In genomic region chr11:13207270-13207664, GRCh38 we compare ENCODE assay signal across 10 cellular contexts.
A peak's percentile ranks its signal among the peaks of the same experiment; 100 is the strongest.
DNase-seq lines count a peak whose midpoint lies in the region; ATAC-seq, FAIRE-seq and TF ChIP-seq lines count a peak whose summit lies in the region.
"Had no signal": no experiment of that assay in that cellular context is flagged by ENCODE, and none has a peak within 500 bp of the region (broad histone marks: within the 10 kb centered on the region; RNA-seq: fewer than 3 reads in every experiment).

No MANE protein-coding gene starts in this region.

- TF ChIP-seq CTCF in heart left ventricle (IDR thresholded peaks at IDR 0.05) (no peak), K562 (IDR thresholded peaks at IDR 0.05 in 2 of 3, conservative IDR thresholded peaks at IDR 0.05 in 1 of 3; ENCODE audit: insufficient read depth in 2 of 3, low read depth in 1 of 3, low read length in 3 of 3) (peak in 1 of 3 experiments; percentile 26; a peak in 2 of 6 replicates), lower lobe of right lung (IDR thresholded peaks at IDR 0.05) (no peak), upper lobe of left lung (IDR thresholded peaks at IDR 0.05) (peak in 1 of 6 experiments; percentile 39), BE2C (IDR thresholded peaks at IDR 0.05; ENCODE audit: low read depth, low read length) (no peak)

- no peaks in the 10 kb centered on the region for H3K79me2 ChIP-seq in K562 (ENCODE audit: control insufficient read depth, insufficient read depth, low read length)

- TF ChIP-seq EP300 in K562 (IDR thresholded peaks at IDR 0.05; ENCODE audit: low read length): no peak
- no peak for TF ChIP-seq EP300 in upper lobe of left lung (IDR thresholded peaks at IDR 0.05)

- no peaks in the 10 kb centered on the region for H3K9me1 ChIP-seq in K562 (ENCODE audit: control insufficient read depth, insufficient read depth, low read length)

- 77 to 81% (median 80%) methylated on average over 3 of the region's 3 CpGs for WGBS in heart left ventricle, 4 donors
- 2% methylated on average over 3 of the region's 3 CpGs for WGBS in K562 (ENCODE audit: insufficient coverage, low coverage, missing lambda C conversion rate)
- WGBS in upper lobe of left lung, 2 donors: 54 to 66% methylated on average over 3 of the region's 3 CpGs

- BruUV-seq in K562 (replicated peaks; lab: Mats Ljungman, UMichigan): no TSS peak

- CTCF ChIA-PET in K562 (lab: Yijun Ruan, JAX; ENCODE audit: low intra/inter-chr PET ratio): interaction anchor here (1.4 kb wide), 1 partner anchor 24 kb away, joined by 4 read pairs; no protein-coding TSS in a partner anchor

- no peak for DNase-seq in heart left ventricle
- no peak for DNase-seq in Right ventricle myocardium superior
- DNase-seq in K562 (ENCODE audit: extremely low read depth in 1 of 4, low spot score in 3 of 4): no peak
- DNase-seq in lower lobe of right lung: no peak
- no peak for DNase-seq in upper lobe of left lung
- DNase-seq in NCI-H2227 (lab: John Stamatoyannopoulos, UW; ENCODE audit: unreplicated experiment): no peak
- DNase-seq in BE2C: no peak
- DNase-seq in NCI-H1092 treated with DMSO at 0.1 percent for 48 hours (lab: John Stamatoyannopoulos, UW): no peak
- DNase-seq: activated CD8-positive, alpha-beta memory T cell treated with anti-CD3 and anti-CD28 coated beads, Interleukin-2, amount 50 U/mL, for 48 hours; DMS79 had no signal

- peak overlapping the region; percentile 17; the same call in 1 of the 2 replicates for H2AFZ ChIP-seq in K562 (ENCODE audit: low read depth, low read length)

- H3K36me3 ChIP-seq in heart left ventricle (no peaks in the 10 kb centered on the region), K562 (ENCODE audit: control insufficient read depth, insufficient read depth, low read length) (no peaks in the 10 kb centered on the region), lower lobe of right lung (no peaks in the 10 kb centered on the region), upper lobe of left lung (no peaks in the 10 kb centered on the region), BE2C (no peaks in the 10 kb centered on the region)

- no peak for ATAC-seq in heart left ventricle
- ATAC-seq in Right ventricle myocardium superior (ENCODE audit: poor library complexity): no peak
- no peak; the same call in 2 of the 3 replicates for ATAC-seq in K562
- ATAC-seq in lower lobe of right lung: no peak
- no peak for ATAC-seq in upper lobe of left lung (ENCODE audit: low FRiP score in 2 of 2)

- H3K27ac ChIP-seq in heart left ventricle (peak overlapping the region in 6 of 12 donors; percentile 8 to 87 (median 59)), K562 (ENCODE audit: extremely low read depth, low read depth, low read length) (no peak overlapping the region), lower lobe of right lung (peak overlapping the region; percentile 74), upper lobe of left lung (peak overlapping the region; percentile 64 to 83 (median 68))

- H3K27me3 ChIP-seq in heart left ventricle (no peaks in the 10 kb centered on the region), K562 (ENCODE audit: control insufficient read depth in 2 of 2, insufficient read depth in 2 of 2, low read length in 2 of 2) (peaks cover 15 to 20% of the 10 kb centered on the region in 2 experiments), lower lobe of right lung (ENCODE audit: low read depth) (no peaks in the 10 kb centered on the region), upper lobe of left lung (no peaks in the 10 kb centered on the region), BE2C (no peaks in the 10 kb centered on the region)

- no peak overlapping the region for H3K9ac ChIP-seq in K562 (ENCODE audit: insufficient read depth in 1 of 2, low read depth in 2 of 2, low read length in 2 of 2)

- peak overlapping the region in 7 of 12 donors; percentile 20 to 52 (median 46) for H3K4me3 ChIP-seq in heart left ventricle
- H3K4me3 ChIP-seq in K562: no peak overlapping the region
- H3K4me3 ChIP-seq in lower lobe of right lung: peak overlapping the region; percentile 43
- peak overlapping the region in 3 of 4 donors; percentile 30 to 49 (median 44) for H3K4me3 ChIP-seq in upper lobe of left lung
- H3K4me3 ChIP-seq in BE2C (ENCODE audit: low read depth, low read length): no peak overlapping the region

- H3K4me1 ChIP-seq in heart left ventricle (peaks cover 0 to 35% (median 5%) of the 10 kb centered on the region in 12 donors), K562 (replicated peaks in 1 of 2; ENCODE audit: control insufficient read depth in 2 of 2, insufficient read depth in 2 of 2, low read length in 2 of 2) (peaks cover 5 to 7% of the 10 kb centered on the region in 2 experiments; a peak in 2 of 5 replicates), lower lobe of right lung (peaks cover 9% of the 10 kb centered on the region), upper lobe of left lung (peaks cover 10 to 21% (median 11%) of the 10 kb centered on the region in 4 donors), BE2C (no peaks in the 10 kb centered on the region)

- TF ChIP-seq RAD21 in K562 (CRISPR knock-in tag; conservative IDR thresholded peaks at IDR 0.05 in 1 of 2, IDR thresholded peaks at IDR 0.05 in 1 of 2): 0 out of 4 replicates have a peak, but pooled peaks of 1 of the 2 experiments have one; percentile 28

- POLR2A ChIA-PET in K562 (lab: Yijun Ruan, JAX): interaction anchor here (0.6 to 0.8 kb wide), 2 partner anchors 10 to 278 kb away, joined by 3 read pairs; no protein-coding TSS in a partner anchor

- H3K9me3 ChIP-seq in heart left ventricle (no peaks in the 10 kb centered on the region), K562 (replicated peaks; ENCODE audit: control insufficient read depth, insufficient read depth, low read depth, low read length) (no peaks in the 10 kb centered on the region), lower lobe of right lung (no peaks in the 10 kb centered on the region), upper lobe of left lung (no peaks in the 10 kb centered on the region), BE2C (no peaks in the 10 kb centered on the region)

- peak overlapping the region; percentile 73 for H3K4me2 ChIP-seq in K562 (ENCODE audit: insufficient read depth, low read length)

- in situ Hi-C loops in K562 (cut with MboI): loop anchor here (10.0 kb wide), 1 partner anchor 138 kb away; no protein-coding TSS in a partner anchor

- TF ChIP-seq POLR2A in heart left ventricle (IDR thresholded peaks at IDR 0.05) (no peak), K562 (conservative IDR thresholded peaks at IDR 0.05) (no peak), upper lobe of left lung (IDR thresholded peaks at IDR 0.05) (no peak)

- H4K20me1 ChIP-seq in K562 (replicated peaks; ENCODE audit: control insufficient read depth, insufficient read depth, low read length): no peaks in the 10 kb centered on the region

- FAIRE-seq in K562 (lab: Jason Lieb, UNC): no peak

- intact Hi-C loops in heart left ventricle (cut with DNase I): loop anchor here in 1 of 10 donors (5.0 kb wide), 1 partner anchor 180 kb away; no protein-coding TSS in a partner anchor
- intact Hi-C loops in Right ventricle myocardium superior (cut with DNase I): no loop called here
- intact Hi-C loops in K562 (cut with micrococcal nuclease): no loop called here
- intact Hi-C loops in lower lobe of right lung (cut with DNase I): no loop called here

TF ChIP-seq in K562, 482 proteins besides CTCF, POLR2A, EP300 and RAD21 (continues in another document):
- no peak for TF ChIP-seq MITF (IDR thresholded peaks at IDR 0.05)
- TF ChIP-seq WHSC1 (IDR thresholded peaks at IDR 0.05; ENCODE audit: low read length): no peak
- TF ChIP-seq PHB (CRISPR knock-in tag; IDR thresholded peaks at IDR 0.05): no peak
- TF ChIP-seq HOMEZ (CRISPR knock-in tag; IDR thresholded peaks at IDR 0.05): no peak
- TF ChIP-seq TFAP4 (CRISPR knock-in tag; IDR thresholded peaks at IDR 0.05; ENCODE audit: borderline replicate concordance): no peak
- TF ChIP-seq DMBX1 (CRISPR knock-in tag; IDR thresholded peaks at IDR 0.05; ENCODE audit: borderline replicate concordance): no peak
- no peak for TF ChIP-seq CBX5 (IDR thresholded peaks at IDR 0.05; ENCODE audit: borderline replicate concordance, low read depth)
- TF ChIP-seq TARDBP (IDR thresholded peaks at IDR 0.05): no peak

Comparison
In these comparisons a context has a peak if more than half of its experiments do, and no peak if none do; other contexts are left out.
1. H3K4me3 ChIP-seq: peak in heart left ventricle (7 of 12), lower lobe of right lung (single experiment) and upper lobe of left lung (3 of 4); none in K562 (single experiment) and BE2C (single experiment).